14 cellular contexts compared by ENCODE assay signal in the genomic region with DNA sequence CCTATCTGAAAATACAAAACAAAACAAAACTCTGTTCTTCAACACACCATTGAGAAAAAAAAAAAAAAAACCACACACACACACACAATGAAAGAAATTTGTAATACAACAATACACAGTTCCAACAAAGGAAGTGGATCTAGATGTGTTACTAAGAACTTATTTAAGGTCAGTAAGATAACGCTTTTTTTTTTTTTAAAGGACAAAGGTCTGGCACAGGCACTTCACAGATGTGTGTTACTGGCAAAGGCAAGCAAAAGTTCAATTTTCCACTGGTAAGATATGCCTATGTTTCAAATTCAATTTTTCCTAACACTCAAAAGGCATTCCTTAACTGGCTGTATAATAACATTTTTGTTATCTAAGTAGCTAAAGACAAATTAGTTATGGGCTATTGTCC. TPM values are rescaled to one million over a fixed set of nuclear protein-coding genes. Genes with fewer than 3 reads are reported as not detected.
DNase-seq lines count a peak whose midpoint lies in the region; ATAC-seq, FAIRE-seq and TF ChIP-seq lines count a peak whose summit lies in the region.
"Had no signal": no experiment of that assay in that cellular context is flagged by ENCODE, and none has a peak within 500 bp of the region (broad histone marks: within the 10 kb centered on the region; RNA-seq: fewer than 3 reads in every experiment).

No MANE protein-coding gene starts in this region.

- no peaks in the 10 kb centered on the region for H3K27me3 Mint-ChIP-seq in type B pancreatic cell

- TF ChIP-seq CTCF in A549 (IDR thresholded peaks at IDR 0.05) = no peak
- TF ChIP-seq CTCF in Loucy (conservative IDR thresholded peaks at IDR 0.05; ENCODE audit: low read length) = no peak
- no peak for TF ChIP-seq CTCF in type B pancreatic cell (conservative IDR thresholded peaks at IDR 0.05)
- no peak for TF ChIP-seq CTCF in BE2C (IDR thresholded peaks at IDR 0.05; ENCODE audit: low read depth, low read length)

- H3K9ac ChIP-seq in Loucy (ENCODE audit: low read depth, low read length, poor library complexity, severe bottlenecking) = no peak overlapping the region

- no peak for TF ChIP-seq RAD21 in A549 (conservative IDR thresholded peaks at IDR 0.05 in 1 of 2, IDR thresholded peaks at IDR 0.05 in 1 of 2)

- H3K4me3 ChIP-seq in A549 (no peak overlapping the region), Loucy (ENCODE audit: low read length, poor library complexity, severe bottlenecking) (peak overlapping the region; percentile 13), BE2C (ENCODE audit: low read depth, low read length) (no peak overlapping the region)
- H3K4me3 ChIP-seq: HAP-1 had no signal

- CTCF ChIA-PET in A549 (lab: Yijun Ruan, JAX) = interaction anchor here (1.2 to 4.8 kb wide), 2 partner anchors 11 to 16 kb away, joined by 4 to 53 read pairs; no protein-coding TSS in a partner anchor

- H3K9me3 ChIP-seq in A549 (no peaks in the 10 kb centered on the region), Loucy (ENCODE audit: insufficient read depth, low read depth, low read length) (0 out of 2 replicates have a peak, but pooled peaks cover 5% of the 10 kb centered on the region), BE2C (no peaks in the 10 kb centered on the region)
- H3K9me3 ChIP-seq: HAP-1 had no signal

- DNase-seq in A549 (ENCODE audit: low read depth in 1 of 2, low spot score in 1 of 2) = no peak
- DNase-seq in dermis microvascular lymphatic vessel endothelial cell (ENCODE audit: low read depth in 2 of 2) = peak; percentile 38 to 60
- peak; percentile 50 to 52 for DNase-seq in lung microvascular endothelial cell (ENCODE audit: low read depth in 2 of 2)
- DNase-seq in kidney glomerular epithelial cell (lab: John Stamatoyannopoulos, UW) = no peak
- DNase-seq in type B pancreatic cell (ENCODE audit: extremely low spot score, unreplicated experiment) = no peak
- no peak for DNase-seq in BE2C
- no peak for DNase-seq in cortex of kidney (lab: John Stamatoyannopoulos, UW)
- DNase-seq: DMS 273 treated with DMSO at 0.1 percent for 48 hours had no signal

- no peak overlapping the region for H2AFZ ChIP-seq in Loucy (ENCODE audit: low read length)

- no peaks in the 10 kb centered on the region for H3K9me3 Mint-ChIP-seq in type B pancreatic cell

- peaks cover 10% of the 10 kb centered on the region for H3K4me1 Mint-ChIP-seq in type B pancreatic cell (ENCODE audit: unreplicated experiment)

- no peak for TF ChIP-seq EP300 in A549 (IDR thresholded peaks at IDR 0.05)

- no peak for ATAC-seq in A549

- peaks cover 31% of the 10 kb centered on the region for H3K79me2 ChIP-seq in Loucy (ENCODE audit: insufficient read depth, low read length)

- FAIRE-seq in A549 (lab: Jason Lieb, UNC) = no peak
- FAIRE-seq: A204.1, H1 had no signal

- H3K4me2 ChIP-seq in A549 = peak overlapping the region; percentile 77
- H3K4me2 ChIP-seq in Loucy (ENCODE audit: low read depth, low read length, poor library complexity, severe bottlenecking) = peak overlapping the region; percentile 93

- H3K36me3 ChIP-seq in Loucy (ENCODE audit: insufficient read depth, low read length) = no peaks in the 10 kb centered on the region
- peaks cover 57% of the 10 kb centered on the region for H3K36me3 ChIP-seq in BE2C

- no peaks in the 10 kb centered on the region for H4K20me1 ChIP-seq in Loucy (ENCODE audit: insufficient read depth, low read length, poor library complexity, severe bottlenecking)

- no peak overlapping the region for H3K4me3 Mint-ChIP-seq in type B pancreatic cell
- H3K4me3 Mint-ChIP-seq: CD14-positive monocyte had no signal

- 40% methylated on average over 1 of the region's 1 CpG for WGBS in A549 (ENCODE audit: missing lambda C conversion rate)

- POLR2A ChIA-PET in A549 (lab: Yijun Ruan, JAX) = interaction anchor here (1.1 kb wide), 1 partner anchor 19 kb away, joined by 3 read pairs; no protein-coding TSS in a partner anchor

- H3K36me3 Mint-ChIP-seq in type B pancreatic cell = peaks cover 26% of the 10 kb centered on the region

- no peaks in the 10 kb centered on the region for H3K9me2 ChIP-seq in Loucy (replicated peaks; ENCODE audit: low read depth, low read length)

- H3K27ac ChIP-seq in A549 = 0 out of 6 replicates have a peak overlapping the region, but pooled peaks of 1 of the 2 experiments have one; percentile 4
- H3K27ac ChIP-seq: HL-60 had no signal

- H3K4me1 ChIP-seq in A549 (peaks cover 39% of the 10 kb centered on the region), Loucy (ENCODE audit: insufficient read depth, low read length, poor library complexity, severe bottlenecking) (peaks cover 45% of the 10 kb centered on the region), BE2C (no peaks in the 10 kb centered on the region)

- H3K27me3 ChIP-seq in Loucy (ENCODE audit: insufficient read depth, low read length, poor library complexity, severe bottlenecking) = no peaks in the 10 kb centered on the region
- H3K27me3 ChIP-seq in BE2C = no peaks in the 10 kb centered on the region

- no peaks in the 10 kb centered on the region for H3F3A ChIP-seq in Loucy (ENCODE audit: low read depth)

- no peak overlapping the region for H3K27ac Mint-ChIP-seq in type B pancreatic cell

- TF ChIP-seq POLR2A in A549 (IDR thresholded peaks at IDR 0.05; ENCODE audit: low read length) = no peak

TF ChIP-seq in A549, 52 proteins besides CTCF, POLR2A, EP300 and RAD21:
- no peak for TF ChIP-seq FOSB (CRISPR knock-in tag; IDR thresholded peaks at IDR 0.05)
- TF ChIP-seq, protein P1, sequence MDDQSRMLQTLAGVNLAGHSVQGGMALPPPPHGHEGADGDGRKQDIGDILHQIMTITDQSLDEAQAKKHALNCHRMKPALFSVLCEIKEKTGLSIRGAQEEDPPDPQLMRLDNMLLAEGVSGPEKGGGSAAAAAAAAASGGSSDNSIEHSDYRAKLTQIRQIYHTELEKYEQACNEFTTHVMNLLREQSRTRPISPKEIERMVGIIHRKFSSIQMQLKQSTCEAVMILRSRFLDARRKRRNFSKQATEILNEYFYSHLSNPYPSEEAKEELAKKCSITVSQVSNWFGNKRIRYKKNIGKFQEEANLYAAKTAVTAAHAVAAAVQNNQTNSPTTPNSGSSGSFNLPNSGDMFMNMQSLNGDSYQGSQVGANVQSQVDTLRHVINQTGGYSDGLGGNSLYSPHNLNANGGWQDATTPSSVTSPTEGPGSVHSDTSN (IDR thresholded peaks at IDR 0.05) = no peak
- TF ChIP-seq PHF8 (IDR thresholded peaks at IDR 0.05; ENCODE audit: borderline replicate concordance, low read depth) = no peak
- TF ChIP-seq, protein P2, sequence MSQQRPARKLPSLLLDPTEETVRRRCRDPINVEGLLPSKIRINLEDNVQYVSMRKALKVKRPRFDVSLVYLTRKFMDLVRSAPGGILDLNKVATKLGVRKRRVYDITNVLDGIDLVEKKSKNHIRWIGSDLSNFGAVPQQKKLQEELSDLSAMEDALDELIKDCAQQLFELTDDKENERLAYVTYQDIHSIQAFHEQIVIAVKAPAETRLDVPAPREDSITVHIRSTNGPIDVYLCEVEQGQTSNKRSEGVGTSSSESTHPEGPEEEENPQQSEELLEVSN (IDR thresholded peaks at IDR 0.05; ENCODE audit: borderline replicate concordance, low read depth) = no peak
- TF ChIP-seq MAZ (IDR thresholded peaks at IDR 0.05; ENCODE audit: borderline replicate concordance, low read depth, low read length) = no peak
- no peak for TF ChIP-seq KDM5A (IDR thresholded peaks at IDR 0.05)

RNA-seq across cellular contexts. Expression of a gene that starts 3.6 kb away (rescaled TPM):
- polyA plus RNA-seq in A549 (2011; rRNA removed) = 130 and 184 TPM in 2 replicates
- polyA plus RNA-seq in A549 (2012; cell fraction: cytosol; rRNA removed) = 22.4 and 34.2 TPM in 2 replicates
- 8.7 and 11.8 TPM in 2 replicates for polyA plus RNA-seq in A549 (2012; cell fraction: nucleus; rRNA removed)
- polyA plus RNA-seq in A549 (2017; fragmentation: RNase III; extraction: RNeasy Plus Mini Kit Qiagen cat#74134 plus additional on column Dnase treatment) = 43.1 to 56.7 TPM (median 50.5 TPM) in 3 replicates
- polyA minus RNA-seq in A549 (2011; rRNA and poly(A)+ RNA removed) = 20.9 and 23.0 TPM in 2 replicates
- 38.3 and 50.3 TPM in 2 replicates for total RNA-seq in dermis microvascular lymphatic vessel endothelial cell
- total RNA-seq in lung microvascular endothelial cell = 37.3 and 53.4 TPM in 2 replicates
- 19.8 and 23.4 TPM in 2 replicates for total RNA-seq in type B pancreatic cell (ENCODE audit: low replicate concordance)
- polyA plus RNA-seq in BE2C (2012; ENCODE audit: insufficient read depth, insufficient read length, low read depth) = 20.6 TPM

Comparison
In these comparisons a context has a peak if more than half of its experiments do, and no peak if none do; other contexts are left out.
1. DNase-seq: peak in dermis microvascular lymphatic vessel endothelial cell (2 of 2) and lung microvascular endothelial cell (2 of 2); none in A549 (0 of 2), kidney glomerular epithelial cell (single experiment), type B pancreatic cell (single experiment), BE2C (single experiment) and cortex of kidney (single experiment).